9 cellular contexts compared by ENCODE assay signal in genomic region chrX:63506320-63506719, GRCh38.
DNase-seq lines count a peak whose midpoint lies in the region; ATAC-seq and TF ChIP-seq lines count a peak whose summit lies in the region.
"Had no signal": no experiment of that assay in that cellular context is flagged by ENCODE, and none has a peak within 500 bp of the region (broad histone marks: within the 10 kb centered on the region; RNA-seq: fewer than 3 reads in every experiment).

No MANE protein-coding gene starts in this region.

- no peaks in the 10 kb centered on the region for H3K9me3 ChIP-seq in mucosa of descending colon

- no peaks in the 10 kb centered on the region for H3K4me1 ChIP-seq in mucosa of descending colon (ENCODE audit: low read depth)

- no peaks in the 10 kb centered on the region for H3K36me3 ChIP-seq in mucosa of descending colon (ENCODE audit: low read depth)

- no peak overlapping the region for H3K4me3 ChIP-seq in mucosa of descending colon

- peak; percentile 0 for DNase-seq in NCI-H345 treated with DMSO at 0.1 percent for 48 hours (lab: John Stamatoyannopoulos, UW; ENCODE audit: unreplicated experiment)
- no peak for DNase-seq in NCI-H345 (lab: John Stamatoyannopoulos, UW)
- DNase-seq in NCI-H1436 treated with DMSO at 0.1 percent for 48 hours (lab: John Stamatoyannopoulos, UW) = peak; percentile 2
- peak; percentile 36 to 59 for DNase-seq in dermis microvascular lymphatic vessel endothelial cell (ENCODE audit: low read depth in 2 of 2)
- peak; percentile 14 for DNase-seq in retina
- DNase-seq in NCI-H2081 treated with DMSO at 0.1 percent for 48 hours (lab: John Stamatoyannopoulos, UW) = no peak
- no peak for DNase-seq in mucosa of descending colon
- DNase-seq: activated B cell treated with CpG ODN at 0.5 μM for 24 hours had no signal

- no peak for ATAC-seq in GM18909 (IDR thresholded peaks at IDR 0.05; ENCODE audit: poor library complexity, unreplicated experiment)
- ATAC-seq in mucosa of descending colon = no peak

- intact Hi-C loops in mucosa of descending colon (cut with DNase I, micrococcal nuclease) = no loop called here

- no peak for TF ChIP-seq CTCF in mucosa of descending colon (IDR thresholded peaks at IDR 0.05)

Comparison
In these comparisons a context has a peak if more than half of its experiments do, and no peak if none do; other contexts are left out.
1. DNase-seq: peak in NCI-H345 treated with DMSO at 0.1 percent for 48 hours (single experiment), NCI-H1436 treated with DMSO at 0.1 percent for 48 hours (single experiment), dermis microvascular lymphatic vessel endothelial cell (2 of 2) and retina (single experiment); none in NCI-H345 (single experiment), NCI-H2081 treated with DMSO at 0.1 percent for 48 hours (single experiment) and mucosa of descending colon (0 of 3).